8 cellular contexts compared by ENCODE assay signal in genomic region chr22:50184004-50184461, GRCh38. TPM values are rescaled to one million over a fixed set of nuclear protein-coding genes. Genes with fewer than 3 reads are reported as not detected.
A peak's percentile ranks its signal among the peaks of the same experiment; 100 is the strongest.
DNase-seq lines count a peak whose midpoint lies in the region; ATAC-seq and TF ChIP-seq lines count a peak whose summit lies in the region.

No MANE protein-coding gene starts in this region.

- DNase-seq in MCF 10A (ENCODE audit: unreplicated experiment) = peak; percentile 62
- no peak for DNase-seq in mammary epithelial cell
- DNase-seq in caudate nucleus (lab: John Stamatoyannopoulos, UW) = peak in 2 of 61 donors; percentile 23 to 74
- peak; percentile 91 for DNase-seq in lower lobe of right lung
- DNase-seq in uterus = peak; percentile 72 to 77

- no peak for TF ChIP-seq POLR2A in uterus (IDR thresholded peaks at IDR 0.05)

- intact Hi-C loops in MCF 10A (cut with micrococcal nuclease) (no loop called here), mammary epithelial cell (cut with micrococcal nuclease) (no loop called here), lower lobe of right lung (cut with DNase I) (no loop called here), uterus (cut with DNase I; ENCODE audit: low total_unique reads) (no loop called here)

- no peak overlapping the region for H3K27ac Mint-ChIP-seq in MCF 10A (ENCODE audit: low read depth, unreplicated experiment)

- WGBS in mammary epithelial cell (ENCODE audit: low coverage, missing lambda C conversion rate) = 42% methylated on average over 8 of the region's 12 CpGs

- H4K20me1 ChIP-seq in mammary epithelial cell (ENCODE audit: insufficient read depth, low read length) = no peaks in the 10 kb centered on the region

- H3K27me3 Mint-ChIP-seq in MCF 10A (ENCODE audit: insufficient read depth, unreplicated experiment) = no peaks in the 10 kb centered on the region

- CTCF ChIA-PET in MCF 10A (lab: Yijun Ruan, JAX) (interaction anchor here (0.6 kb wide), 1 partner anchor 36 kb away, joined by 3 read pairs; no protein-coding TSS in a partner anchor), mammary epithelial cell (lab: Charles Lee; ENCODE audit: low non-redundant PET) (interaction anchor here (0.6 kb wide), 1 partner anchor 57 kb away, joined by 3 read pairs; no protein-coding TSS in a partner anchor)

- no peaks in the 10 kb centered on the region for H3K4me1 Mint-ChIP-seq in MCF 10A (ENCODE audit: insufficient read depth, unreplicated experiment)

- no peaks in the 10 kb centered on the region for H3K36me3 Mint-ChIP-seq in MCF 10A (ENCODE audit: insufficient read depth, unreplicated experiment)

- H3K9me3 Mint-ChIP-seq in MCF 10A (ENCODE audit: unreplicated experiment) = no peaks in the 10 kb centered on the region

- H3K4me3 ChIP-seq in mammary epithelial cell (replicated peaks in 1 of 3; ENCODE audit: insufficient read depth in 1 of 3, low read depth in 2 of 3, low read length in 3 of 3) (no peak overlapping the region), lower lobe of right lung (peak overlapping the region; percentile 61), uterus (no peak overlapping the region)

- H3K4me1 ChIP-seq in mammary epithelial cell (ENCODE audit: insufficient read depth, low read length) (peaks cover 23% of the 10 kb centered on the region), lower lobe of right lung (peaks cover 40% of the 10 kb centered on the region), uterus (peaks cover 0 to 16% of the 10 kb centered on the region in 2 donors)

- no peaks in the 10 kb centered on the region for H3K27me3 ChIP-seq in mammary epithelial cell (ENCODE audit: insufficient read depth, low read length)
- H3K27me3 ChIP-seq in lower lobe of right lung (ENCODE audit: low read depth) = peaks cover 5% of the 10 kb centered on the region
- H3K27me3 ChIP-seq in uterus = no peaks in the 10 kb centered on the region

- no peak overlapping the region for H3K9ac ChIP-seq in mammary epithelial cell (ENCODE audit: insufficient read depth, low read length)

- H3K79me2 ChIP-seq in mammary epithelial cell (ENCODE audit: insufficient read depth, low read length) = peaks cover 32% of the 10 kb centered on the region

- no peaks in the 10 kb centered on the region for H3K9me3 ChIP-seq in mammary epithelial cell (replicated peaks; ENCODE audit: insufficient read depth, low read length)
- H3K9me3 ChIP-seq in lower lobe of right lung = no peaks in the 10 kb centered on the region
- H3K9me3 ChIP-seq in uterus = no peaks in the 10 kb centered on the region

- ATAC-seq in lower lobe of right lung (peak; percentile 53 to 68), GM18858 (IDR thresholded peaks at IDR 0.05; ENCODE audit: unreplicated experiment) (no peak), HG02623 (IDR thresholded peaks at IDR 0.05; ENCODE audit: unreplicated experiment) (no peak), HG02884 (IDR thresholded peaks at IDR 0.05; ENCODE audit: unreplicated experiment) (no peak)

- POLR2A ChIA-PET in MCF 10A (lab: Yijun Ruan, JAX) = no interaction called here

- no peak overlapping the region for H3K4me2 ChIP-seq in mammary epithelial cell (ENCODE audit: insufficient read depth, low read depth, low read length)

- TF ChIP-seq CTCF in MCF 10A (IDR thresholded peaks at IDR 0.05; ENCODE audit: unreplicated experiment) (no peak), mammary epithelial cell (conservative IDR thresholded peaks at IDR 0.05 in 1 of 2, IDR thresholded peaks at IDR 0.05 in 1 of 2; ENCODE audit: extremely low read depth in 1 of 2, insufficient read depth in 1 of 2, low read depth in 1 of 2, low read length in 2 of 2) (no peak), lower lobe of right lung (IDR thresholded peaks at IDR 0.05) (no peak), uterus (IDR thresholded peaks at IDR 0.05) (no peak)

- H3K27ac ChIP-seq in mammary epithelial cell (ENCODE audit: insufficient read depth, low read depth, low read length) = no peak overlapping the region
- peak overlapping the region; percentile 48 for H3K27ac ChIP-seq in caudate nucleus (ENCODE audit: low read depth, low read length)
- H3K27ac ChIP-seq in lower lobe of right lung = peak overlapping the region; percentile 66
- peak overlapping the region; percentile 13 to 31 for H3K27ac ChIP-seq in uterus

- dilution Hi-C loops in mammary epithelial cell (cut with HindIII; ENCODE audit: low sequenced_read_pairs) = no loop called here

- H3K36me3 ChIP-seq in mammary epithelial cell (ENCODE audit: insufficient read depth, low read length) (peaks cover 5% of the 10 kb centered on the region), lower lobe of right lung (no peaks in the 10 kb centered on the region), uterus (no peaks in the 10 kb centered on the region)

- H3K4me3 Mint-ChIP-seq in MCF 10A (ENCODE audit: unreplicated experiment) = no peak overlapping the region

- no peak overlapping the region for H2AFZ ChIP-seq in mammary epithelial cell (ENCODE audit: low read depth, low read length)

- in situ Hi-C loops in mammary epithelial cell (cut with MboI; ENCODE audit: low sequenced_read_pairs in 2 of 2) = no loop called here

- BruUV-seq in MCF 10A (replicated peaks; lab: Mats Ljungman, UMichigan) (no TSS peak), mammary epithelial cell (replicated peaks; lab: Mats Ljungman, UMichigan) (no TSS peak)

RNA-seq across cellular contexts. Expression of gene TRABD, which starts 1.7 kb away (rescaled TPM):
- total RNA-seq in MCF 10A (2022) (60.6 and 63.8 TPM in 2 replicates), mammary epithelial cell (10 to 100 TPM; 25.8 to 63.5 TPM), lower lobe of right lung (43.7 TPM), uterus (10 to 100 TPM in 3 of 4 donors, 1 to 10 TPM in 1; 9.5 to 37.3 (median 15.0) TPM)
- 53.4 TPM for polyA plus RNA-seq in mammary epithelial cell
- polyA minus RNA-seq in mammary epithelial cell = 43.4 TPM

RNA-seq across cellular contexts. Expression of gene PANX2, which starts 13.5 kb away (rescaled TPM):
- total RNA-seq in MCF 10A (2022) = 0.77 and 2.7 TPM in 2 replicates
- total RNA-seq in mammary epithelial cell = 1 to 10 TPM in 1 of 2 donors, under 1 TPM in 1; 0.83 to 4.4 TPM
- 1.8 TPM for polyA plus RNA-seq in mammary epithelial cell
- polyA minus RNA-seq in mammary epithelial cell = 0.67 TPM
- total RNA-seq in lower lobe of right lung = 2.5 TPM
- under 1 TPM in 2 of 4 donors, not detected in 2; 0.35 to 0.43 TPM for total RNA-seq in uterus

RNA-seq across cellular contexts. Expression of gene SELENOO, which starts 16.8 kb away (rescaled TPM):
- total RNA-seq in MCF 10A (2022) = 16.1 and 21.9 TPM in 2 replicates
- total RNA-seq in mammary epithelial cell = 10 to 100 TPM; 21.5 to 36.9 TPM
- polyA plus RNA-seq in mammary epithelial cell = 39.7 TPM
- 12.8 TPM for polyA minus RNA-seq in mammary epithelial cell
- 18.7 TPM for total RNA-seq in lower lobe of right lung
- 10 to 100 TPM in 2 of 4 donors, 1 to 10 TPM in 2; 1.5 to 22.1 (median 10.0) TPM for total RNA-seq in uterus

Comparison
In these comparisons a context has a peak if more than half of its experiments do, and no peak if none do; other contexts are left out.
1. ATAC-seq: peak in lower lobe of right lung (2 of 2); none in GM18858 (single experiment), HG02623 (single experiment) and HG02884 (single experiment).